ENCODE assay signal across 1 cellular context in the genomic region with DNA sequence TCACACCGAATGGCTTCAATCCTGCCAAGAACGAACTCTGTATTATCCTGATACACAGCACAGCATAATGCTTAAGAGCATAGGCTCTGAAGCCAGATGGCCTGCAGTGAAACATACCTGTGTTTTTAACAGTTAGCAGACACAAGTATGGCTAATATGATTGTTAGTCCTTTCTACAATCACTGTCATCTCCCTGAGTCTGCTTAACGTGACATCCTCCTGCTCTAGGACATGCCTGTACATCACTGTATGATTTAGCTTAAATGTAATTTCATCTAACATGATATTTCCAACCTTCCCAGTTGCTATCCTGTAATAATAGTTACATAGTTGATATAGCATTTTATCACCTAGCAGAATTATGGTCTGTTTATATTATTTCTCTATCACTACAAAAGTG.
TF ChIP-seq lines count a peak whose summit lies in the region.

No MANE protein-coding gene starts in this region.

TF ChIP-seq in IMR-90, 13 proteins besides CTCF, POLR2A, EP300 and RAD21 (continued from another document):
- TF ChIP-seq, protein P1, sequence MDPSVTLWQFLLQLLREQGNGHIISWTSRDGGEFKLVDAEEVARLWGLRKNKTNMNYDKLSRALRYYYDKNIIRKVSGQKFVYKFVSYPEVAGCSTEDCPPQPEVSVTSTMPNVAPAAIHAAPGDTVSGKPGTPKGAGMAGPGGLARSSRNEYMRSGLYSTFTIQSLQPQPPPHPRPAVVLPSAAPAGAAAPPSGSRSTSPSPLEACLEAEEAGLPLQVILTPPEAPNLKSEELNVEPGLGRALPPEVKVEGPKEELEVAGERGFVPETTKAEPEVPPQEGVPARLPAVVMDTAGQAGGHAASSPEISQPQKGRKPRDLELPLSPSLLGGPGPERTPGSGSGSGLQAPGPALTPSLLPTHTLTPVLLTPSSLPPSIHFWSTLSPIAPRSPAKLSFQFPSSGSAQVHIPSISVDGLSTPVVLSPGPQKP (IDR thresholded peaks at IDR 0.05; ENCODE audit: borderline replicate concordance, low read depth, low read length), result no peak
- TF ChIP-seq RCOR1 (IDR thresholded peaks at IDR 0.05; ENCODE audit: insufficient replicate concordance, low read length) (no peak), MAZ (IDR thresholded peaks at IDR 0.05; ENCODE audit: borderline replicate concordance, low read depth, low read length) (no peak), CEBPB (IDR thresholded peaks at IDR 0.05; ENCODE audit: low read depth, low read length) (no peak)
